In the genomic region with DNA sequence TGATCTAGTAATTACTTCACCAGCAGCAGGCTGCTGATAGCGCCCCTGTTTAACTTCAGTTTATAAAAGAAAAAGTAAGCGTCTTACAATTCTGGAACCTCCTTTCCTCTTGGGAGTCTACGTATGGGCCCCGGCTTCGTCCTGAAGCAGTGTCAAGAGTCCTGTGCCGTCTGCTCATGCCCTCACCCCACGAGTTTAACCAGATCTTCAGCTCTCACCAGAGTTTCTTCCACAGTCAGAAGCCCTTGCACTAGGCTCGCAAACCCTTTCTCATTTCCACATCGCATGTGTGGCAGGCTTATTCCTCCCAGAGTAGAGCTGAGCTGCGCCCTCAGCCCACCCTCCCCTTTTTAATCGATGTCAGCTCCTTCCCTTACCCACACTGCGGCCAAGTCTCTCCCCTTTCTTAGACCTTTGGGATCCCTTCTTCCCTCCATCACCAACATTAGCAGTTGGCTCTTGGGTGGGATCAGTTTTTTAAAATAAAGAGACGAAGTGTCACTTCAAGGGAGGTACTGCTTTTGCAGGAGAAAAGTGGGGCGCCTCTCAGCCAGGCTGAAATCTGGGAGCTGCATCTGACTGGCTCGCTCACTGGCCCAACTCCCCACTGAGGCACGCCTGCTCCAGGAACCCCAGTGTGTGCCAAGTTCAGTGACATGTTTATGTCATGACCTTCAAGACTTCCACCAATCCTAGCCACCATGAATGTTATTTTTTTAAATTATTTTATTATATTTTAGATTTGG, we compare ENCODE assay signal across 16 cellular contexts.
"Had no signal": no experiment of that assay in that cellular context is flagged by ENCODE, and none has a peak within 500 bp of the region (broad histone marks: within the 10 kb centered on the region; RNA-seq: fewer than 3 reads in every experiment).

No MANE protein-coding gene starts in this region.

- H3K27ac ChIP-seq: body of pancreas, left lung, parathyroid adenoma, right lobe of liver, vagina had no signal

- H3K4me3 Mint-ChIP-seq: activated CD8-positive, alpha-beta T cell treated with anti-CD3 and anti-CD28 coated beads, Interleukin-2, amount 10 ng/mL, durations not matched to agents 7 days and 5 days; activated naive CD8-positive, alpha-beta T cell; naive B cell; stimulated activated naive CD8-positive, alpha-beta T cell treated with anti-CD3 and anti-CD28 coated beads, Interleukin-15, Interleukin-2, amounts not matched to agents 100 ng/mL and 50 ng/mL, for 24 hours; T-helper 2 cell treated with Interferon-gamma antibody and Interleukin-4, amounts not matched to agents 5 μg/mL and 100 μg/mL, for 36 hours had no signal

- H3K4me1 Mint-ChIP-seq: naive B cell had no signal

- H3K4me3 ChIP-seq: body of pancreas, left lung, right lobe of liver, vagina had no signal

- H3K27me3 Mint-ChIP-seq: activated naive CD8-positive, alpha-beta T cell; naive B cell; stimulated activated naive CD8-positive, alpha-beta T cell treated with anti-CD3 and anti-CD28 coated beads, Interleukin-15, Interleukin-2, amounts not matched to agents 100 ng/mL and 50 ng/mL, for 24 hours had no signal

- H2AFZ ChIP-seq: parathyroid adenoma had no signal

- H3K27ac Mint-ChIP-seq: activated CD8-positive, alpha-beta T cell treated with anti-CD3 and anti-CD28 coated beads, Interleukin-2, amount 10 ng/mL, durations not matched to agents 7 days and 5 days; activated naive CD8-positive, alpha-beta T cell; stimulated activated naive CD8-positive, alpha-beta T cell treated with anti-CD3 and anti-CD28 coated beads, Interleukin-15, Interleukin-2, amounts not matched to agents 100 ng/mL and 50 ng/mL, for 24 hours; T-helper 2 cell treated with Interferon-gamma antibody and Interleukin-4, amounts not matched to agents 5 μg/mL and 100 μg/mL, for 36 hours had no signal

- H3K9me3 ChIP-seq: body of pancreas, left lung, right lobe of liver, SK-N-SH, vagina had no signal

- FAIRE-seq: frontal cortex had no signal

- H3K9me3 Mint-ChIP-seq: naive B cell; stimulated activated naive CD8-positive, alpha-beta T cell treated with anti-CD3 and anti-CD28 coated beads, Interleukin-15, Interleukin-2, amounts not matched to agents 100 ng/mL and 50 ng/mL, for 24 hours; T-helper 2 cell treated with Interferon-gamma antibody and Interleukin-4, amounts not matched to agents 5 μg/mL and 100 μg/mL, for 36 hours had no signal

- H3K4me2 ChIP-seq: SK-N-SH had no signal

- ATAC-seq: activated CD8-positive, alpha-beta T cell treated with anti-CD3 and anti-CD28 coated beads, Interleukin-2, amount 10 ng/mL, durations not matched to agents 7 days and 5 days; body of pancreas; left lung; right lobe of liver had no signal

- H3K9ac ChIP-seq: parathyroid adenoma, SK-N-SH had no signal

- H3K4me1 ChIP-seq: body of pancreas, left lung, parathyroid adenoma, right lobe of liver, vagina had no signal

- H3K36me3 Mint-ChIP-seq: naive B cell had no signal

- H3K36me3 ChIP-seq: right lobe of liver, vagina had no signal

- H3K79me2 ChIP-seq: parathyroid adenoma had no signal

- DNase-seq: activated CD4-positive, alpha-beta T cell treated with anti-CD3 and anti-CD28 coated beads for 48 hours; activated CD4-positive, CD25-positive, alpha-beta regulatory T cell; activated CD8-positive, alpha-beta T cell treated with anti-CD3 and anti-CD28 coated beads, Interleukin-2, amount 10 ng/mL, durations not matched to agents 7 days and 5 days; left lung; mammary epithelial cell; naive B cell; SK-N-SH; trophoblast cell had no signal

- H3K27me3 ChIP-seq: body of pancreas, left lung, right lobe of liver, vagina had no signal
